36 cellular contexts compared by ENCODE assay signal in the genomic region with DNA sequence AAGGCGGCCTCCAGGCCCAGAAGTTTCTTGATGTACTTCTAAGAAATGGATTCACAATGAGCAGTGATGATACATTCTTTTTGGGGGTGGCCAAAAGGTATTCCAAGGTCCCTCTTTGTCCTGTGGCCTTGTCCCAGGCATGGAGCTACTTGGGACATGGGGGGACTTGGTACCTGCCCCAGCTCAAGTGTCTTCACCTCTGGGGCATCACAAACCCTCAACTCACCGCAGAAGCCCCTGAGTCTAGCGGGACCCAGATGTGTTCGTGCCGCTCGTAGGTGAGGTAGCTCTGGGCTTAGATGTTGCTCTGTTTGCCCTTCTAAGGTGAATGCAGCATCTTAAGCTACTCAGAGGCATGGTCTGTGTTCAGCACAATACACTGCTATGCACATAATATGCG.
"Had no signal": no experiment of that assay in that cellular context is flagged by ENCODE, and none has a peak within 500 bp of the region (broad histone marks: within the 10 kb centered on the region; RNA-seq: fewer than 3 reads in every experiment).

No MANE protein-coding gene starts in this region.

- H3K4me3 ChIP-seq: MG63 had no signal

- H3K9me3 ChIP-seq: MG63 had no signal

- H3K27ac ChIP-seq: KMS-11 had no signal

- H3K36me3 ChIP-seq: MG63 had no signal

- DNase-seq: Karpas-422, Kasumi-1, KG1, MG63, MM.1S, MV-4-11, NCI-H1048, NCI-H1092, NCI-H1092 treated with DMSO at 0.1 percent for 48 hours, NCI-H1105, NCI-H1105 treated with DMSO at 0.1 percent for 48 hours, NCI-H1417, NCI-H1417 treated with DMSO at 0.1 percent for 48 hours, NCI-H1436, NCI-H1436 treated with DMSO at 0.1 percent for 48 hours, NCI-H146, NCI-H1694, NCI-H1694 treated with DMSO at 0.1 percent for 48 hours, NCI-H187, NCI-H187 treated with DMSO at 0.1 percent for 48 hours, NCI-H1930, NCI-H2029, NCI-H2029 treated with DMSO at 0.1 percent for 48 hours, NCI-H2081, NCI-H2081 treated with DMSO at 0.1 percent for 48 hours, NCI-H2107, NCI-H2171, NCI-H2171 treated with DMSO at 0.1 percent for 48 hours, NCI-H2227 treated with DMSO at 0.1 percent for 48 hours, NCI-H226, NCI-H345, NCI-H446, NCI-H446 treated with DMSO at 0.1 percent for 48 hours, NCI-H510A, NCI-H510A treated with DMSO at 0.1 percent for 48 hours had no signal
